35 cellular contexts compared by ENCODE assay signal in genomic region chr4:162977788-162978187, GRCh38.
"Had no signal": no experiment of that assay in that cellular context is flagged by ENCODE, and none has a peak within 500 bp of the region (broad histone marks: within the 10 kb centered on the region; RNA-seq: fewer than 3 reads in every experiment).

No MANE protein-coding gene starts in this region.

- H3K4me3 ChIP-seq: MG63 had no signal

- H3K9me3 ChIP-seq: MG63 had no signal

- DNase-seq: Karpas-422, Kasumi-1, MG63, MM.1S, MV-4-11, NCI-H1048, NCI-H1092, NCI-H1092 treated with DMSO at 0.1 percent for 48 hours, NCI-H1105, NCI-H1105 treated with DMSO at 0.1 percent for 48 hours, NCI-H1417, NCI-H1417 treated with DMSO at 0.1 percent for 48 hours, NCI-H1436, NCI-H1436 treated with DMSO at 0.1 percent for 48 hours, NCI-H146, NCI-H1694, NCI-H1694 treated with DMSO at 0.1 percent for 48 hours, NCI-H187, NCI-H187 treated with DMSO at 0.1 percent for 48 hours, NCI-H1930, NCI-H2029, NCI-H2029 treated with DMSO at 0.1 percent for 48 hours, NCI-H2081, NCI-H2081 treated with DMSO at 0.1 percent for 48 hours, NCI-H2107, NCI-H2171, NCI-H2171 treated with DMSO at 0.1 percent for 48 hours, NCI-H2227 treated with DMSO at 0.1 percent for 48 hours, NCI-H226, NCI-H345, NCI-H446, NCI-H446 treated with DMSO at 0.1 percent for 48 hours, NCI-H510A, NCI-H510A treated with DMSO at 0.1 percent for 48 hours, NCI-H524 had no signal
